8 cellular contexts compared by ENCODE assay signal in the genomic region with DNA sequence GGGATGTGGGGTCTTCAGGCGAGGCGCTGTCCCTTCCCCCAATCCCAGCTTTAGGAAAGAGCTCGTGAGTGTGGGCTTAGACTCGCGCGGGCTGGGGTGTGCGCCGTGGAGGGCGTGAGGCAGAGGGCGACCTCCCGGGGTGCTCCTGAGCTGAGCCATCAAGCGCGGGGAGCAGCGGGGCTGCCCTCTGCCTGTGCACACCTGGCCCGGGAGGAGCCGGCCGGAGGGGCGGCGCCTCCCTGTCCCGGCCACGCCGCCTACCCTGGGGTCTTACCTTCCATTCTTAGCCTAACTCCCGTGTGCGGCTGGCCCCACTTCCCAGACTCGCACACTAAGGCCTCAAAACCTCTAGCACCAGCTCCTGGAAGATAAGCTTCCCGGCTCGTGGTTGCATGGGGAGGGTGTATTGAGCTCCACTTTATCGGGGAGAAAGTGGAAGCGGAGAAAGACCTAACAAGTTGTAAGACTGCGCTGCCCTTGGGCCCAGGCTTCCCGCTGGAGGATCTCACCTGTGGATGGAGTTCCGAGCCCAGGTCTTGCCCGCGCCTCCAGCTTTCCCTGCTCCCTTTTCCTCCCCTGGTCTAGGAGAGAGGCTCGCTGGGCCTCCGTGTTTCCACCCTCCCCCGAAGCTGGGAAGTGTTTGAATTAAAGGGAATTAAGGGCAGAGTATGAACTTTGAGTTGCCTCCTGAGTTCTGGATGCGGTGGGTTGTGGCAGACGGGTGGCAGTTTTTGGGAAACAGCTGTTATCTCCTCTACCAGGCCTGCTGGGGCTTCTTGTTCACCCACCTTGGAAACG. TPM values are rescaled to one million over a fixed set of nuclear protein-coding genes. Genes with fewer than 3 reads are reported as not detected.
DNase-seq lines count a peak whose midpoint lies in the region; ATAC-seq and TF ChIP-seq lines count a peak whose summit lies in the region.

No MANE protein-coding gene starts in this region.

- no peaks in the 10 kb centered on the region for H3K36me3 ChIP-seq in SK-N-SH (replicated peaks in 1 of 2; ENCODE audit: control insufficient read depth in 1 of 2, insufficient read depth in 2 of 2, low read length in 1 of 2)

- 64% methylated on average over 18 of the region's 40 CpGs for WGBS in SK-N-SH (ENCODE audit: low lambda C conversion rate)

- no peak for TF ChIP-seq EP300 in SK-N-SH (IDR thresholded peaks at IDR 0.05; ENCODE audit: borderline replicate concordance in 1 of 2, low read depth in 1 of 2, low read length in 1 of 2)

- no peaks in the 10 kb centered on the region for H3K9me2 ChIP-seq in SK-N-SH

- peaks cover 19% of the 10 kb centered on the region for H3K4me1 Mint-ChIP-seq in activated CD4-positive, alpha-beta T cell treated with anti-CD3 and anti-CD28 coated beads, Interleukin-2, amount 10 ng/mL, durations not matched to agents 7 days and 5 days

- H3K27me3 ChIP-seq in SK-N-SH (ENCODE audit: insufficient read depth) = no peaks in the 10 kb centered on the region

- peaks cover 10% of the 10 kb centered on the region for H3K27me3 Mint-ChIP-seq in activated CD4-positive, alpha-beta T cell treated with anti-CD3 and anti-CD28 coated beads, Interleukin-2, amount 10 ng/mL, durations not matched to agents 7 days and 5 days

- H3K36me3 Mint-ChIP-seq in activated CD4-positive, alpha-beta T cell treated with anti-CD3 and anti-CD28 coated beads, Interleukin-2, amount 10 ng/mL, durations not matched to agents 7 days and 5 days (ENCODE audit: low read depth) = no peaks in the 10 kb centered on the region

- H3K4me3 ChIP-seq in SK-N-SH (ENCODE audit: low read depth in 2 of 2, low read length in 1 of 2) = peak overlapping the region; percentile 72 to 86
- H3K4me3 ChIP-seq in fibroblast of villous mesenchyme (ENCODE audit: low read depth, low read length) = peak overlapping the region; percentile 90

- POLR2A ChIA-PET in activated CD4-positive, alpha-beta T cell treated with anti-CD3 and anti-CD28 coated beads, Interleukin-2, amount 10 ng/mL, durations not matched to agents 7 days and 5 days (lab: Charles Lee) = interaction anchor here (0.8 kb wide), 1 partner anchor 20 kb away, joined by 4 read pairs; a partner anchor contains a TSS
- POLR2A ChIA-PET in SK-N-SH (lab: Yijun Ruan, JAX) = interaction anchor here (1.6 to 1.9 kb wide), 2 partner anchors 15 to 20 kb away, joined by 5 to 11 read pairs; a partner anchor contains a TSS

- no peak for TF ChIP-seq CTCF in SK-N-SH (IDR thresholded peaks at IDR 0.05)
- TF ChIP-seq CTCF in fibroblast of villous mesenchyme (IDR thresholded peaks at IDR 0.05; ENCODE audit: insufficient read depth, low read depth, low read length) = no peak

- intact Hi-C loops in sciatic nerve (cut with DNase I) = no loop called here

- H2AFZ ChIP-seq in SK-N-SH (ENCODE audit: low read depth) = peak overlapping the region; percentile 88; the same call in 1 of the 2 replicates

- H3K27ac Mint-ChIP-seq in activated CD4-positive, alpha-beta T cell treated with anti-CD3 and anti-CD28 coated beads, Interleukin-2, amount 10 ng/mL, durations not matched to agents 7 days and 5 days = no peak overlapping the region

- no peak overlapping the region for H3K27ac ChIP-seq in SK-N-SH (ENCODE audit: low read depth in 2 of 2, low read length in 1 of 2)

- peak overlapping the region; percentile 85 for H3K9ac ChIP-seq in SK-N-SH

- peak; percentile 33 for ATAC-seq in sciatic nerve
- no peak for ATAC-seq in GM19023 (IDR thresholded peaks at IDR 0.05; ENCODE audit: unreplicated experiment)

- no peaks in the 10 kb centered on the region for H3K9me3 Mint-ChIP-seq in activated CD4-positive, alpha-beta T cell treated with anti-CD3 and anti-CD28 coated beads, Interleukin-2, amount 10 ng/mL, durations not matched to agents 7 days and 5 days

- peak overlapping the region; percentile 93 for H3K4me2 ChIP-seq in SK-N-SH

- DNase-seq in activated CD4-positive, alpha-beta T cell treated with anti-CD3 and anti-CD28 coated beads, Interleukin-2, amount 10 ng/mL, durations not matched to agents 7 days and 5 days = no peak
- no peak for DNase-seq in activated CD4-positive, alpha-beta T cell treated with anti-CD3 and anti-CD28 coated beads for 48 hours
- peak; percentile 56 for DNase-seq in SK-N-SH
- DNase-seq in fibroblast of villous mesenchyme (ENCODE audit: low read depth) = no peak
- DNase-seq in sciatic nerve (ENCODE audit: low spot score) = no peak
- no peak for DNase-seq in pons (ENCODE audit: low spot score)
- no peak for DNase-seq in midbrain (lab: John Stamatoyannopoulos, UW)

- H3K79me2 ChIP-seq in SK-N-SH (ENCODE audit: insufficient read depth) = peaks cover 16% of the 10 kb centered on the region; the same call in 1 of the 2 replicates

- H4K20me1 ChIP-seq in SK-N-SH (ENCODE audit: insufficient read depth) = no peaks in the 10 kb centered on the region

- H3K4me3 Mint-ChIP-seq in activated CD4-positive, alpha-beta T cell treated with anti-CD3 and anti-CD28 coated beads, Interleukin-2, amount 10 ng/mL, durations not matched to agents 7 days and 5 days = peak overlapping the region; percentile 80

- no peaks in the 10 kb centered on the region for H3K9me3 ChIP-seq in SK-N-SH

- H3F3A ChIP-seq in SK-N-SH (replicated peaks; ENCODE audit: insufficient read depth) = peaks cover 7% of the 10 kb centered on the region

- no peak for TF ChIP-seq RAD21 in SK-N-SH (IDR thresholded peaks at IDR 0.05; ENCODE audit: low read length)

- peaks cover 0 to 12% of the 10 kb centered on the region in 2 experiments; a peak in 2 of 4 replicates for H3K4me1 ChIP-seq in SK-N-SH (ENCODE audit: control insufficient read depth in 1 of 2, insufficient read depth in 2 of 2, low read depth in 1 of 2, low read length in 1 of 2)

- CTCF ChIA-PET in activated CD4-positive, alpha-beta T cell treated with anti-CD3 and anti-CD28 coated beads, Interleukin-2, amount 10 ng/mL, durations not matched to agents 7 days and 5 days (lab: Charles Lee) = interaction anchor here (0.6 to 2.2 kb wide), 10 partner anchors 8 to 91 kb away, joined by 3 to 12 read pairs (median 3); a partner anchor contains a TSS
- CTCF ChIA-PET in SK-N-SH (lab: Yijun Ruan, JAX) = interaction anchor here (1.0 to 4.9 kb wide), 6 partner anchors 9 to 26 kb away, joined by 3 to 39 read pairs (median 8); a partner anchor contains a TSS

TF ChIP-seq in SK-N-SH, 30 proteins besides CTCF, POLR2A, EP300 and RAD21 (continues in another document):
- TF ChIP-seq, protein P1, sequence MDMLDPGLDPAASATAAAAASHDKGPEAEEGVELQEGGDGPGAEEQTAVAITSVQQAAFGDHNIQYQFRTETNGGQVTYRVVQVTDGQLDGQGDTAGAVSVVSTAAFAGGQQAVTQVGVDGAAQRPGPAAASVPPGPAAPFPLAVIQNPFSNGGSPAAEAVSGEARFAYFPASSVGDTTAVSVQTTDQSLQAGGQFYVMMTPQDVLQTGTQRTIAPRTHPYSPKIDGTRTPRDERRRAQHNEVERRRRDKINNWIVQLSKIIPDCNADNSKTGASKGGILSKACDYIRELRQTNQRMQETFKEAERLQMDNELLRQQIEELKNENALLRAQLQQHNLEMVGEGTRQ (IDR thresholded peaks at IDR 0.05; ENCODE audit: borderline replicate concordance, low read depth, low read length) = no peak
- TF ChIP-seq MXI1 (IDR thresholded peaks at IDR 0.05; ENCODE audit: low read depth, low read length) (no peak), SMC3 (IDR thresholded peaks at IDR 0.05; ENCODE audit: low read depth, low read length) (no peak)
- TF ChIP-seq, protein P2, sequence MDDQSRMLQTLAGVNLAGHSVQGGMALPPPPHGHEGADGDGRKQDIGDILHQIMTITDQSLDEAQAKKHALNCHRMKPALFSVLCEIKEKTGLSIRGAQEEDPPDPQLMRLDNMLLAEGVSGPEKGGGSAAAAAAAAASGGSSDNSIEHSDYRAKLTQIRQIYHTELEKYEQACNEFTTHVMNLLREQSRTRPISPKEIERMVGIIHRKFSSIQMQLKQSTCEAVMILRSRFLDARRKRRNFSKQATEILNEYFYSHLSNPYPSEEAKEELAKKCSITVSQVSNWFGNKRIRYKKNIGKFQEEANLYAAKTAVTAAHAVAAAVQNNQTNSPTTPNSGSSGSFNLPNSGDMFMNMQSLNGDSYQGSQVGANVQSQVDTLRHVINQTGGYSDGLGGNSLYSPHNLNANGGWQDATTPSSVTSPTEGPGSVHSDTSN (IDR thresholded peaks at IDR 0.05) = no peak
- TF ChIP-seq, protein P3, sequence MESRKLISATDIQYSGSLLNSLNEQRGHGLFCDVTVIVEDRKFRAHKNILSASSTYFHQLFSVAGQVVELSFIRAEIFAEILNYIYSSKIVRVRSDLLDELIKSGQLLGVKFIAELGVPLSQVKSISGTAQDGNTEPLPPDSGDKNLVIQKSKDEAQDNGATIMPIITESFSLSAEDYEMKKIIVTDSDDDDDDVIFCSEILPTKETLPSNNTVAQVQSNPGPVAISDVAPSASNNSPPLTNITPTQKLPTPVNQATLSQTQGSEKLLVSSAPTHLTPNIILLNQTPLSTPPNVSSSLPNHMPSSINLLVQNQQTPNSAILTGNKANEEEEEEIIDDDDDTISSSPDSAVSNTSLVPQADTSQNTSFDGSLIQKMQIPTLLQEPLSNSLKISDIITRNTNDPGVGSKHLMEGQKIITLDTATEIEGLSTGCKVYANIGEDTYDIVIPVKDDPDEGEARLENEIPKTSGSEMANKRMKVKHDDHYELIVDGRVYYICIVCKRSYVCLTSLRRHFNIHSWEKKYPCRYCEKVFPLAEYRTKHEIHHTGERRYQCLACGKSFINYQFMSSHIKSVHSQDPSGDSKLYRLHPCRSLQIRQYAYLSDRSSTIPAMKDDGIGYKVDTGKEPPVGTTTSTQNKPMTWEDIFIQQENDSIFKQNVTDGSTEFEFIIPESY (IDR thresholded peaks at IDR 0.05; ENCODE audit: borderline replicate concordance, low read depth) = no peak

RNA-seq across cellular contexts. Expression of a gene that starts 1.2 kb away (rescaled TPM):
- total RNA-seq in activated CD4-positive, alpha-beta T cell treated with anti-CD3 and anti-CD28 coated beads, Interleukin-2, amount 10 ng/mL, durations not matched to agents 7 days and 5 days = 1 to 10 TPM; 3.7 to 4.1 TPM
- 2.2 and 2.4 TPM in 2 replicates for polyA plus RNA-seq in SK-N-SH (2012; rRNA removed)
- 1.2 and 1.8 TPM in 2 replicates for polyA plus RNA-seq in SK-N-SH (2012; cell fraction: cytosol; rRNA removed)
- polyA plus RNA-seq in SK-N-SH (2012; cell fraction: nucleus; rRNA removed) = 7.0 and 8.3 TPM in 2 replicates
- total RNA-seq in fibroblast of villous mesenchyme (3.2 and 3.5 TPM in 2 replicates), sciatic nerve (2.1 TPM)

RNA-seq across cellular contexts. Expression of a gene that starts 20.1 kb away (rescaled TPM):
- 10 to 100 TPM; 63.4 to 75.7 TPM for total RNA-seq in activated CD4-positive, alpha-beta T cell treated with anti-CD3 and anti-CD28 coated beads, Interleukin-2, amount 10 ng/mL, durations not matched to agents 7 days and 5 days
- 38.0 and 46.0 TPM in 2 replicates for polyA plus RNA-seq in SK-N-SH (2012; rRNA removed)
- 39.3 and 44.2 TPM in 2 replicates for polyA plus RNA-seq in SK-N-SH (2012; cell fraction: cytosol; rRNA removed)
- 26.1 and 28.1 TPM in 2 replicates for polyA plus RNA-seq in SK-N-SH (2012; cell fraction: nucleus; rRNA removed)
- 45.8 and 56.7 TPM in 2 replicates for total RNA-seq in fibroblast of villous mesenchyme
- total RNA-seq in sciatic nerve = 30.2 TPM

RNA-seq across cellular contexts. Expression of a gene that starts 56.4 kb away (rescaled TPM):
- total RNA-seq in activated CD4-positive, alpha-beta T cell treated with anti-CD3 and anti-CD28 coated beads, Interleukin-2, amount 10 ng/mL, durations not matched to agents 7 days and 5 days = 100 to 1,000 TPM; 133 to 143 TPM
- 47.2 and 54.2 TPM in 2 replicates for polyA plus RNA-seq in SK-N-SH (2012; rRNA removed)
- polyA plus RNA-seq in SK-N-SH (2012; cell fraction: cytosol; rRNA removed) = 70.5 and 78.7 TPM in 2 replicates
- polyA plus RNA-seq in SK-N-SH (2012; cell fraction: nucleus; rRNA removed) = 15.0 and 25.1 TPM in 2 replicates
- total RNA-seq in fibroblast of villous mesenchyme = 94.1 and 133 TPM in 2 replicates
- 93.9 TPM for total RNA-seq in sciatic nerve
